ENCODE assay signal across 8 cellular contexts in genomic region chr19:35644987-35645679, GRCh38. TPM values are rescaled to one million over a fixed set of nuclear protein-coding genes. Genes with fewer than 3 reads are reported as not detected.
DNase-seq lines count a peak whose midpoint lies in the region; ATAC-seq and TF ChIP-seq lines count a peak whose summit lies in the region.

No MANE protein-coding gene starts in this region.

- H3K27ac ChIP-seq in smooth muscle cell (ENCODE audit: low read depth): no peak overlapping the region

- H3K79me2 ChIP-seq in smooth muscle cell (ENCODE audit: low read depth): peaks cover 20% of the 10 kb centered on the region

- peaks cover 12% of the 10 kb centered on the region for H4K20me1 ChIP-seq in smooth muscle cell (ENCODE audit: low read depth)

- H3K27me3 ChIP-seq in smooth muscle cell (ENCODE audit: low read depth): no peaks in the 10 kb centered on the region

- H3K36me3 ChIP-seq in smooth muscle cell (ENCODE audit: low read depth): no peaks in the 10 kb centered on the region

- no peak overlapping the region for H3K9ac ChIP-seq in smooth muscle cell (ENCODE audit: low read depth)

- peak overlapping the region; percentile 53 for H3K4me3 ChIP-seq in astrocyte of the spinal cord (ENCODE audit: low read depth, low read length)
- H3K4me3 ChIP-seq in iPS-18c (ENCODE audit: insufficient read depth, low read depth, low read length): peak overlapping the region; percentile 59
- H3K4me3 ChIP-seq in smooth muscle cell: peak overlapping the region; percentile 61

- peak overlapping the region; percentile 48 for H2AFZ ChIP-seq in smooth muscle cell (ENCODE audit: low read depth)

- TF ChIP-seq CTCF in astrocyte of the spinal cord (IDR thresholded peaks at IDR 0.05; ENCODE audit: low read depth, low read length) (no peak), smooth muscle cell (IDR thresholded peaks at IDR 0.05; ENCODE audit: borderline replicate concordance, insufficient read depth, poor library complexity, severe bottlenecking) (no peak)

- H3K9me3 ChIP-seq in iPS-18c (ENCODE audit: control insufficient read depth, insufficient read depth, low read length): no peaks in the 10 kb centered on the region
- H3K9me3 ChIP-seq in smooth muscle cell (replicated peaks; ENCODE audit: low read depth): no peaks in the 10 kb centered on the region

- H3K4me2 ChIP-seq in smooth muscle cell: peak overlapping the region; percentile 91

- H3K4me1 ChIP-seq in smooth muscle cell (ENCODE audit: low read depth): peaks cover 18% of the 10 kb centered on the region

- 15% methylated on average over 20 of the region's 20 CpGs for WGBS in smooth muscle cell (ENCODE audit: low lambda C conversion rate)

- in situ Hi-C loops in astrocyte of the spinal cord (cut with HindIII; ENCODE audit: low sequenced_read_pairs): no loop called here

- H3F3A ChIP-seq in smooth muscle cell (ENCODE audit: low read depth): peaks cover 16% of the 10 kb centered on the region

- ATAC-seq in HG02884 (IDR thresholded peaks at IDR 0.05; ENCODE audit: unreplicated experiment): no peak
- no peak for ATAC-seq in HG03460 (IDR thresholded peaks at IDR 0.05; ENCODE audit: unreplicated experiment)

- DNase-seq in DMS153 treated with DMSO at 0.1 percent for 48 hours (lab: John Stamatoyannopoulos, UW; ENCODE audit: unreplicated experiment): peak; percentile 51
- DNase-seq in NCI-H1092 treated with DMSO at 0.1 percent for 48 hours (lab: John Stamatoyannopoulos, UW): peak; percentile 17
- peak; percentile 57 for DNase-seq in T-helper 22 cell (ENCODE audit: low read depth)
- peak; percentile 47 for DNase-seq in astrocyte of the spinal cord (ENCODE audit: low read depth, low spot score)
- DNase-seq in smooth muscle cell (lab: John Stamatoyannopoulos, UW; ENCODE audit: unreplicated experiment): peak; percentile 52

RNA-seq across cellular contexts. Expression of gene COX6B1, which starts 3.0 kb away (rescaled TPM):
- 521 and 971 TPM in 2 replicates for total RNA-seq in smooth muscle cell
- 622 and 683 TPM in 2 replicates for polyA plus RNA-seq in smooth muscle cell

RNA-seq across cellular contexts. Expression of gene ETV2, which starts 3.6 kb away (rescaled TPM):
- total RNA-seq in smooth muscle cell: not detected in 2 replicates
- polyA plus RNA-seq in smooth muscle cell: 2.9 and 3.8 TPM in 2 replicates

RNA-seq across cellular contexts. Expression of gene RBM42, which starts 16.3 kb away (rescaled TPM):
- 37.2 and 42.4 TPM in 2 replicates for total RNA-seq in smooth muscle cell
- 143 and 155 TPM in 2 replicates for polyA plus RNA-seq in smooth muscle cell

RNA-seq across cellular contexts. Expression of gene UPK1A, which starts 21.2 kb away (rescaled TPM):
- total RNA-seq in smooth muscle cell: 4.2 TPM in 1 of 2 replicates, not detected in the other
- polyA plus RNA-seq in smooth muscle cell: 1.0 TPM in 1 of 2 replicates, not detected in the other

RNA-seq across cellular contexts. Expression of gene HAUS5, which starts 32.6 kb away (rescaled TPM):
- 6.3 and 6.4 TPM in 2 replicates for total RNA-seq in smooth muscle cell
- polyA plus RNA-seq in smooth muscle cell: 14.0 and 15.8 TPM in 2 replicates
